In the genomic region with DNA sequence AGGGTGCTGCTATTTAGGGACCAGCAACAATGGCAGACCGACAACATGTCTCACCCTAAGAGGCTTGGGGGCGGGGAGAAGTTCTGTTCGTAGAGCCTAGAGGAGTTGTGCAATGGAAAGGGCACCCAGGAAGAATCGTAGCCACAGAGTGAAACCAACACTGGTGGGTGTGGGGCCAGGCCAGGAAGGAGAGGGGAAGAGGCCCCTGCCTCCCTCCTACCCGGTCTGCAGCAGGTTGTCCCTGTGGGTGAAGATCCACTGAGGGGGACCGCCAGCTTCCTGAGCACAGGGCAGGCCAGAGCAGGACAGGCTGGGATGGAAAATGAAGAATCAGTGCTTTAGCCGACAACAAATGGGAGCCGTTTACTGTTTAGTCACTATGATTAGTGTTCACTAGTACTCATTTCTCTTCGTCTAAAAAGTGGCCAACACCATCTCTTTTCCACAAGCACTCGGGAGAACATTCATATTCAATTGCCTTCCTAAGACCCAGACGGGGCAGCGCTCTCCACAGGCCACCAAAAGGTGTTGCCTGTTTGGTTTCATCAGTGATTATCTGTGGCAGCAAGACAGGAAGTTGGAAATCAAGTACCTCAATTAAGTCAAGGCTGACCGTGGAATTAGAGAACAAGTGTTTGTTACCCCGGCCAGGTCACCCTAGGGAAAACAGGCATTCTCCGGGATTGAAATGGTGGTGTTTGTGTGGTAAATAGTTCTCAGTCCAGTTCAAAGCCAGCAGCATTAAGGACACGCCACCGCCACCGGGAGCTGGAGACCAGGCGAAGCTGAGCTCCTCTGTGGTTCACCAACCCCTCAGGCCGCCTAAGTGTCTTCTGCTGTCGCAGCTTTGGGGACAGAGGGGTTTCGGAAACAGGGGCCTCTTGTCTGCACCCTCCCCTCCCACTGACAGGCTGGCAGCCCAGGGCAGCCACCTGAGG, we compare ENCODE assay signal across 8 cellular contexts.
DNase-seq lines count a peak whose midpoint lies in the region.

No MANE protein-coding gene starts in this region.

- H3K27ac ChIP-seq in SK-N-MC: no peak overlapping the region
- peak overlapping the region; percentile 89 for H3K27ac ChIP-seq in angular gyrus (ENCODE audit: low read depth, low read length)

- no peaks in the 10 kb centered on the region for H3K36me3 ChIP-seq in SK-N-MC (ENCODE audit: insufficient read depth, low read length)

- peak overlapping the region; percentile 76 for H3K4me3 ChIP-seq in SK-N-MC

- peak overlapping the region; percentile 63 for H3K9ac ChIP-seq in SK-N-MC (ENCODE audit: insufficient read length)

- no peaks in the 10 kb centered on the region for H3K9me3 ChIP-seq in SK-N-MC (ENCODE audit: low read depth, low read length)

- peak; percentile 40 for DNase-seq in NK-92 treated with Interleukin-12 subunit alpha and Interleukin-12 subunit beta, amount 100 ng/mL, for 24 hours (lab: John Stamatoyannopoulos, UW)
- no peak for DNase-seq in NK-92 (lab: John Stamatoyannopoulos, UW; ENCODE audit: unreplicated experiment)
- DNase-seq in SK-N-MC (ENCODE audit: low read depth, low spot score): no peak
- peak; percentile 75 for DNase-seq in islet precursor cell
- DNase-seq in stimulated activated CD4-positive, alpha-beta T cell treated with anti-CD3 and anti-CD28 coated beads, Interleukin-1b, Interleukin-23, amount 100 ng/mL, for 4 hours (ENCODE audit: low read depth in 2 of 2): peak; percentile 37 to 45
- DNase-seq in DMS79 treated with DMSO at 0.1 percent for 48 hours (lab: John Stamatoyannopoulos, UW): no peak
- DNase-seq in glomerular visceral epithelial cell (ENCODE audit: extremely low spot score): no peak

Comparison
In these comparisons a context has a peak if more than half of its experiments do, and no peak if none do; other contexts are left out.
1. DNase-seq: peak in NK-92 treated with Interleukin-12 subunit alpha and Interleukin-12 subunit beta, amount 100 ng/mL, for 24 hours (single experiment), islet precursor cell (single experiment) and stimulated activated CD4-positive, alpha-beta T cell treated with anti-CD3 and anti-CD28 coated beads, Interleukin-1b, Interleukin-23, amount 100 ng/mL, for 4 hours (2 of 2); none in NK-92 (single experiment), SK-N-MC (single experiment), DMS79 treated with DMSO at 0.1 percent for 48 hours (single experiment) and glomerular visceral epithelial cell (single experiment).